In genomic region chr12:6230321-6231110, GRCh38 we compare ENCODE assay signal across 8 cellular contexts.
DNase-seq lines count a peak whose midpoint lies in the region; ATAC-seq and TF ChIP-seq lines count a peak whose summit lies in the region.

No MANE protein-coding gene starts in this region.

- H3K4me1 ChIP-seq in DOHH2 (ENCODE audit: control insufficient read depth, low read length) = peaks cover 17% of the 10 kb centered on the region

- peak overlapping the region; percentile 86 for H3K27ac Mint-ChIP-seq in T-helper 2 cell treated with Interferon-gamma antibody and Interleukin-4, amounts not matched to agents 5 μg/mL and 100 μg/mL, for 36 hours

- 0 out of 2 replicates have a peak overlapping the region, but pooled peaks have one; percentile 24 for H3K4me3 ChIP-seq in DOHH2 (ENCODE audit: low read length)

- H3F3A ChIP-seq in DOHH2 (ENCODE audit: control insufficient read depth, insufficient read depth) = no peaks in the 10 kb centered on the region

- H3K4me1 Mint-ChIP-seq in T-helper 2 cell treated with Interferon-gamma antibody and Interleukin-4, amounts not matched to agents 5 μg/mL and 100 μg/mL, for 36 hours (ENCODE audit: low read depth) = peaks cover 18% of the 10 kb centered on the region

- no peaks in the 10 kb centered on the region for H4K20me1 ChIP-seq in DOHH2 (ENCODE audit: control insufficient read depth, insufficient read depth, low read depth, low read length)

- peak; percentile 57 for ATAC-seq in HG03095 (IDR thresholded peaks at IDR 0.05; ENCODE audit: unreplicated experiment)

- no peaks in the 10 kb centered on the region for H3K9me3 Mint-ChIP-seq in T-helper 2 cell treated with Interferon-gamma antibody and Interleukin-4, amounts not matched to agents 5 μg/mL and 100 μg/mL, for 36 hours

- H3K36me3 ChIP-seq in DOHH2 (ENCODE audit: control insufficient read depth, low read length) = no peaks in the 10 kb centered on the region

- DNase-seq in T-helper 2 cell treated with Interferon-gamma antibody and Interleukin-4, amounts not matched to agents 5 μg/mL and 100 μg/mL, for 36 hours (ENCODE audit: low spot score) = peak; percentile 71
- DNase-seq in anterior cingulate cortex (lab: John Stamatoyannopoulos, UW) (peak in 56 of 58 donors; percentile 29 to 98 (median 86)), inferior parietal cortex (ENCODE audit: extremely low spot score) (peak; percentile 93), amniotic stem cell (lab: John Stamatoyannopoulos, UW) (no peak), NCI-H1930 (lab: John Stamatoyannopoulos, UW) (no peak)
- peak; percentile 66 for DNase-seq in stimulated activated CD4-positive, alpha-beta T cell treated with anti-CD3 and anti-CD28 coated beads, Interleukin-1b, Interleukin-23, amount 100 ng/mL, for 48 hours

- no peaks in the 10 kb centered on the region for H3K79me2 ChIP-seq in DOHH2 (ENCODE audit: control insufficient read depth, low read length)

- no peaks in the 10 kb centered on the region for H3K27me3 ChIP-seq in DOHH2 (ENCODE audit: control insufficient read depth, low read length)

- TF ChIP-seq CTCF in DOHH2 (IDR thresholded peaks at IDR 0.05; ENCODE audit: low read depth, low read length, poor library complexity, severe bottlenecking) = no peak

- no peaks in the 10 kb centered on the region for H3K9me3 ChIP-seq in DOHH2 (ENCODE audit: control insufficient read depth, insufficient read depth, low read length)

- H3K4me3 Mint-ChIP-seq in T-helper 2 cell treated with Interferon-gamma antibody and Interleukin-4, amounts not matched to agents 5 μg/mL and 100 μg/mL, for 36 hours = peak overlapping the region; percentile 71

- H3K27ac ChIP-seq in DOHH2 (ENCODE audit: low read depth, low read length) = no peak overlapping the region

- H3K9me2 ChIP-seq in DOHH2 (replicated peaks; ENCODE audit: control insufficient read depth, low read length) = no peaks in the 10 kb centered on the region

- H3K27me3 Mint-ChIP-seq in T-helper 2 cell treated with Interferon-gamma antibody and Interleukin-4, amounts not matched to agents 5 μg/mL and 100 μg/mL, for 36 hours (ENCODE audit: low read depth) = no peaks in the 10 kb centered on the region

- H3K36me3 Mint-ChIP-seq in T-helper 2 cell treated with Interferon-gamma antibody and Interleukin-4, amounts not matched to agents 5 μg/mL and 100 μg/mL, for 36 hours (ENCODE audit: low read depth) = no peaks in the 10 kb centered on the region

- peak overlapping the region; percentile 48 for H3K4me2 ChIP-seq in DOHH2 (ENCODE audit: low read length)

Comparison
In these comparisons a context has a peak if more than half of its experiments do, and no peak if none do; other contexts are left out.
1. DNase-seq: peak in T-helper 2 cell treated with Interferon-gamma antibody and Interleukin-4, amounts not matched to agents 5 μg/mL and 100 μg/mL, for 36 hours (single experiment), anterior cingulate cortex (56 of 58), inferior parietal cortex (single experiment) and stimulated activated CD4-positive, alpha-beta T cell treated with anti-CD3 and anti-CD28 coated beads, Interleukin-1b, Interleukin-23, amount 100 ng/mL, for 48 hours (single experiment); none in amniotic stem cell (single experiment) and NCI-H1930 (0 of 2).